Comparison of ENCODE assay signal across 11 cellular contexts in the genomic region with DNA sequence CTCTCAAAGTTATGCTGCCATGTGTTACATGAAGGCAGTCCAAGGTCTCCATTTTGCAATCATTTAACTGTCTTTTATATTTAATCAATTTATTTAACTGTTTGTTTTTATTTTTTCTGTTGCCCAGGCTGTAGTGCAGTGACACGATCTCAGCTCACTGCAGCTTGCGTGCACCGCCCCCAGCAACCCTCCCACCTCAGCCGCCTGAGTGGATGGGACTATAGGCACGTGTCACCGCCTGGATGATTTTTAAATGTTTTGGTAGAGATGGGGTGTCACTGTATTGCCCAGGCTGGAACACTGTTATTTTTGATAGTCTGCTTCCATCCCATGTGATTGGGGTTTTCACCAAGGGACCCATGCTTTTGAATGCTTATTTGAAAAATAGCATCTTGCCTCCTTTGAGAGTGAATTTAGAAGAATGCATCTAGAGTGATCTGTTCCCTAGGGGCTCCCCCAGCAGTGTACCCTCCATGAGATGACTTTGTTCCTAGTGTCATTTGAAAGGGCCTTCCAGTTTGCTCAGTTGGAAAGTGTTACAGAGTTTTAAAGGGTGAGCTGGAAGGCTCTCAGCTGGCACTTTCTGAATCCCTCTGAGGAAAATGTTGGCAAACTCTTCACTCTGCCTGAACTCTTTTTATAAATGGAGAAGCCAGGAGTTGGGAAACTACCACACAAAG.
DNase-seq lines count a peak whose midpoint lies in the region; ATAC-seq and TF ChIP-seq lines count a peak whose summit lies in the region.
"Had no signal": no experiment of that assay in that cellular context is flagged by ENCODE, and none has a peak within 500 bp of the region (broad histone marks: within the 10 kb centered on the region; RNA-seq: fewer than 3 reads in every experiment).

No MANE protein-coding gene starts in this region.

- DNase-seq in AG10803 (ENCODE audit: low read depth), result peak; percentile 58
- no peak for DNase-seq in HFFc6
- DNase-seq in cardiac fibroblast (ENCODE audit: low read depth in 2 of 2), result peak; percentile 17 to 70
- DNase-seq in midbrain (lab: John Stamatoyannopoulos, UW), result peak; percentile 44
- no peak for DNase-seq in KBM-7
- no peak for DNase-seq in omental fat pad (ENCODE audit: low spot score)
- DNase-seq: Calu3, NCI-H226 had no signal

- peaks cover 34% of the 10 kb centered on the region for H3K4me1 Mint-ChIP-seq in HFFc6 (ENCODE audit: low read depth)

- TF ChIP-seq CTCF in AG10803 (conservative IDR thresholded peaks at IDR 0.05; ENCODE audit: low read length), result no peak
- TF ChIP-seq CTCF in HFFc6 (IDR thresholded peaks at IDR 0.05), result no peak
- TF ChIP-seq CTCF in cardiac fibroblast (IDR thresholded peaks at IDR 0.05; ENCODE audit: low read depth, low read length), result no peak
- TF ChIP-seq CTCF in omental fat pad (IDR thresholded peaks at IDR 0.05), result no peak

- no peak for ATAC-seq in GM18519 (IDR thresholded peaks at IDR 0.05; ENCODE audit: low FRiP score, unreplicated experiment)
- no peak for ATAC-seq in GM21786 (IDR thresholded peaks at IDR 0.05; ENCODE audit: unreplicated experiment)
- ATAC-seq in omental fat pad (ENCODE audit: low FRiP score), result no peak

- no peaks in the 10 kb centered on the region for H3K9me3 Mint-ChIP-seq in HFFc6

- peaks cover 3% of the 10 kb centered on the region for H3K27me3 Mint-ChIP-seq in HFFc6 (ENCODE audit: insufficient read depth)

- peak overlapping the region; percentile 62 for H3K27ac Mint-ChIP-seq in HFFc6

- in situ Hi-C loops in KBM-7 (cut with MboI; ENCODE audit: low pct_unique_long_range_greater_than_20kb, low sequenced_read_pairs), result no loop called here

- H3K4me3 ChIP-seq in AG10803 (ENCODE audit: low read length) (no peak overlapping the region), cardiac fibroblast (replicated peaks in 1 of 2; ENCODE audit: low read depth in 2 of 2, low read length in 2 of 2) (no peak overlapping the region)
- H3K4me3 ChIP-seq: smooth muscle cell had no signal

- no peak overlapping the region for H3K4me3 Mint-ChIP-seq in HFFc6

- H3K36me3 Mint-ChIP-seq in HFFc6 (ENCODE audit: low read depth), result peaks cover 5% of the 10 kb centered on the region

Comparison
In these comparisons a context has a peak if more than half of its experiments do, and no peak if none do; other contexts are left out.
1. DNase-seq: peak in AG10803 (single experiment), cardiac fibroblast (2 of 2) and midbrain (single experiment); none in HFFc6 (single experiment), KBM-7 (single experiment) and omental fat pad (single experiment).